Comparison of ENCODE assay signal across 8 cellular contexts in the genomic region with DNA sequence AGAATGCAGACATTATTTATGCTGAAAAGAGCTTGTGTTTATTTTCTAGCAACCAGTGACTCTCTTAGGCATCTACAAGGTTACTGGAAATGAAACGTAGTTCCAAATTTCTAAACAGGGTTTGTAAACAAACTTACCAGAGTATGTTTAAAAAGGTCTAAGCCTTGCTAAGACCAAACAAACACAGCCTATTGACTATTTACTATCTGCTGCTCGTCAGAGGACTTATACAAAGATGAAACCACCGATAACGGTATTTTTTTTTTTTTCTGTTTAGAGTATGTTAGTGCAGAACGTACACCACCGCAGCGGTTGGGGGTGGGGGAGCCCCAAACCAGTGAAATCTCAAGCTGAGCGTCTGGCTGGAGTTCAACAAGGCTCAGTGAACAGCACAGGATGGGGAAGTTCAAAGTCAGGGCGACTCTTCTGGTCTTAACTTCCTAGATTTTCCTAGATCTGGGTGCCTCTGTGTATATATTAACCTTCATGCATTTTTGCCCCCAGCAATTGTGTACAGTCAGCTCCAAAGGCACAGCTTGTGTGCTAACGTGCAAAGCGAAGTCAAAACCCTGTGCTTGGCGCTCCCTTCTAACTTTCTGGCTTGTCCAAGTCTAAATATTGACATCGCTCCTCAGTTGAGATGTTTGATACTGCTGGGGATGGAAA. TPM values are rescaled to one million over a fixed set of nuclear protein-coding genes. Genes with fewer than 3 reads are reported as not detected.
DNase-seq lines count a peak whose midpoint lies in the region; ATAC-seq and TF ChIP-seq lines count a peak whose summit lies in the region.

No MANE protein-coding gene starts in this region.

- ATAC-seq in GM18520 (IDR thresholded peaks at IDR 0.05; ENCODE audit: unreplicated experiment) (peak; percentile 30), HG03378 (IDR thresholded peaks at IDR 0.05; ENCODE audit: unreplicated experiment) (peak; percentile 74), HG03045 (IDR thresholded peaks at IDR 0.05; ENCODE audit: unreplicated experiment) (no peak)

- POLR2A ChIA-PET in activated CD4-positive, alpha-beta memory T cell treated with anti-CD3 and anti-CD28 coated beads for 36 hours (lab: Charles Lee) = interaction anchor here (0.5 kb wide), 1 partner anchor 128 kb away, joined by 3 read pairs; no protein-coding TSS in a partner anchor

- H3K4me1 Mint-ChIP-seq in activated CD4-positive, alpha-beta memory T cell treated with anti-CD3 and anti-CD28 coated beads for 36 hours (ENCODE audit: low read depth) = peaks cover 11% of the 10 kb centered on the region
- peaks cover 26% of the 10 kb centered on the region for H3K4me1 Mint-ChIP-seq in neural crest cell

- no peaks in the 10 kb centered on the region for H3K9me3 Mint-ChIP-seq in activated CD4-positive, alpha-beta memory T cell treated with anti-CD3 and anti-CD28 coated beads for 36 hours
- no peaks in the 10 kb centered on the region for H3K9me3 Mint-ChIP-seq in neural crest cell

- intact Hi-C loops in activated CD4-positive, alpha-beta memory T cell treated with anti-CD3 and anti-CD28 coated beads for 36 hours (cut with micrococcal nuclease) = no loop called here

- no peaks in the 10 kb centered on the region for H3K36me3 Mint-ChIP-seq in activated CD4-positive, alpha-beta memory T cell treated with anti-CD3 and anti-CD28 coated beads for 36 hours
- H3K36me3 Mint-ChIP-seq in neural crest cell (ENCODE audit: low read depth) = peaks cover 4% of the 10 kb centered on the region

- no peak for DNase-seq in AG09309 (ENCODE audit: low read depth)
- peak; percentile 53 for DNase-seq in activated CD4-positive, alpha-beta memory T cell treated with anti-CD3 and anti-CD28 coated beads for 36 hours
- DNase-seq in foreskin fibroblast = peak in 1 of 2 donors; percentile 49
- no peak for DNase-seq in neural crest cell (ENCODE audit: low read depth, low spot score)
- no peak for DNase-seq in HuH-7 (ENCODE audit: low spot score)

- H3K27me3 Mint-ChIP-seq in activated CD4-positive, alpha-beta memory T cell treated with anti-CD3 and anti-CD28 coated beads for 36 hours = peaks cover 54% of the 10 kb centered on the region
- H3K27me3 Mint-ChIP-seq in neural crest cell (ENCODE audit: low read depth) = no peaks in the 10 kb centered on the region

- CTCF ChIA-PET in activated CD4-positive, alpha-beta memory T cell treated with anti-CD3 and anti-CD28 coated beads for 36 hours (lab: Charles Lee) = no interaction called here

- peak overlapping the region; percentile 33 for H3K4me3 Mint-ChIP-seq in activated CD4-positive, alpha-beta memory T cell treated with anti-CD3 and anti-CD28 coated beads for 36 hours
- peak overlapping the region; percentile 91 for H3K4me3 Mint-ChIP-seq in neural crest cell

- H3K27ac Mint-ChIP-seq in activated CD4-positive, alpha-beta memory T cell treated with anti-CD3 and anti-CD28 coated beads for 36 hours = no peak overlapping the region
- H3K27ac Mint-ChIP-seq in neural crest cell (ENCODE audit: unreplicated experiment) = peak overlapping the region; percentile 98

- H3K4me3 ChIP-seq in AG09309 (ENCODE audit: control insufficient read depth, low read depth, low read length) = peak overlapping the region; percentile 96
- peak overlapping the region; percentile 76 to 86 for H3K4me3 ChIP-seq in foreskin fibroblast (ENCODE audit: low read depth in 1 of 2, low read length in 2 of 2)

- no peak for TF ChIP-seq CTCF in AG09309 (IDR thresholded peaks at IDR 0.05; ENCODE audit: control insufficient read depth, insufficient read depth, low read depth, low read length, missing control alignments)
- no peak for TF ChIP-seq CTCF in foreskin fibroblast (IDR thresholded peaks at IDR 0.05; ENCODE audit: low read depth, low read length)
- TF ChIP-seq CTCF in neural crest cell (conservative IDR thresholded peaks at IDR 0.05) = no peak

RNA-seq across cellular contexts. Expression of a gene that starts 1.2 kb away (rescaled TPM):
- total RNA-seq in activated CD4-positive, alpha-beta memory T cell treated with anti-CD3 and anti-CD28 coated beads for 36 hours = not detected
- total RNA-seq in neural crest cell = 15.8 and 15.9 TPM in 2 replicates

Comparison
In these comparisons a context has a peak if more than half of its experiments do, and no peak if none do; other contexts are left out.
1. RNA of a gene that starts 1.2 kb away (total RNA-seq): 15.8 to 15.9 TPM in neural crest cell; not detected in activated CD4-positive, alpha-beta memory T cell treated with anti-CD3 and anti-CD28 coated beads for 36 hours; every median in the first group is over 10 times any median in the second.